ENCODE assay signal across 8 cellular contexts in genomic region chr17:78798695-78799559, GRCh38. TPM values are rescaled to one million over a fixed set of nuclear protein-coding genes. Genes with fewer than 3 reads are reported as not detected.
DNase-seq lines count a peak whose midpoint lies in the region; ATAC-seq and TF ChIP-seq lines count a peak whose summit lies in the region.

No MANE protein-coding gene starts in this region.

- WGBS in mammary epithelial cell (ENCODE audit: low coverage, missing lambda C conversion rate): 52% methylated on average over 28 of the region's 33 CpGs

- intact Hi-C loops in mammary epithelial cell (cut with micrococcal nuclease): loop anchor here (1.0 to 2.0 kb wide), 2 partner anchors 62 to 302 kb away; no protein-coding TSS in a partner anchor

- H3K27ac ChIP-seq in mammary epithelial cell (ENCODE audit: insufficient read depth, low read depth, low read length): no peak overlapping the region

- in situ Hi-C loops in mammary epithelial cell (cut with MboI; ENCODE audit: low sequenced_read_pairs in 2 of 2): no loop called here

- H4K20me1 ChIP-seq in mammary epithelial cell (ENCODE audit: insufficient read depth, low read length): no peaks in the 10 kb centered on the region

- H3K27ac Mint-ChIP-seq in mesothelial cell of epicardium: no peak overlapping the region

- H3K4me1 Mint-ChIP-seq in mesothelial cell of epicardium: peaks cover 8% of the 10 kb centered on the region

- DNase-seq in NCI-H345 (lab: John Stamatoyannopoulos, UW) (peak; percentile 31), NCI-H345 treated with DMSO at 0.1 percent for 48 hours (lab: John Stamatoyannopoulos, UW; ENCODE audit: unreplicated experiment) (no peak), NB4 (ENCODE audit: low read depth) (peak; percentile 41), mammary epithelial cell (peak; percentile 37), mesothelial cell of epicardium (ENCODE audit: low spot score in 2 of 2, unreplicated experiment in 2 of 2) (no peak), NCI-H1048 (lab: John Stamatoyannopoulos, UW) (no peak), NCI-H187 treated with DMSO at 0.1 percent for 48 hours (lab: John Stamatoyannopoulos, UW) (no peak)

- H2AFZ ChIP-seq in mammary epithelial cell (ENCODE audit: low read depth, low read length): no peak overlapping the region

- H3K9me3 Mint-ChIP-seq in mesothelial cell of epicardium: no peaks in the 10 kb centered on the region

- no peak overlapping the region for H3K4me3 Mint-ChIP-seq in mesothelial cell of epicardium

- H3K27me3 Mint-ChIP-seq in mesothelial cell of epicardium (ENCODE audit: low read depth): no peaks in the 10 kb centered on the region

- H3K36me3 Mint-ChIP-seq in mesothelial cell of epicardium: peaks cover 48% of the 10 kb centered on the region

- peak overlapping the region; percentile 61 for H3K4me2 ChIP-seq in mammary epithelial cell (ENCODE audit: insufficient read depth, low read depth, low read length)

- no peaks in the 10 kb centered on the region for H3K9me3 ChIP-seq in mammary epithelial cell (replicated peaks; ENCODE audit: insufficient read depth, low read length)

- CTCF ChIA-PET in mammary epithelial cell (lab: Charles Lee; ENCODE audit: low non-redundant PET): no interaction called here

- H3K4me1 ChIP-seq in mammary epithelial cell (ENCODE audit: insufficient read depth, low read length): peaks cover 41% of the 10 kb centered on the region

- no peak for ATAC-seq in HG02798 (IDR thresholded peaks at IDR 0.05; ENCODE audit: poor library complexity, unreplicated experiment)

- peaks cover 22% of the 10 kb centered on the region for H3K36me3 ChIP-seq in mammary epithelial cell (ENCODE audit: insufficient read depth, low read length)

- no peaks in the 10 kb centered on the region for H3K27me3 ChIP-seq in mammary epithelial cell (ENCODE audit: insufficient read depth, low read length)

- no peak overlapping the region for H3K9ac ChIP-seq in mammary epithelial cell (ENCODE audit: insufficient read depth, low read length)

- TF ChIP-seq POLR2A in NB4 (IDR thresholded peaks at IDR 0.05; ENCODE audit: extremely low read depth, insufficient read length): no peak

- peaks cover 8% of the 10 kb centered on the region for H3K79me2 ChIP-seq in mammary epithelial cell (ENCODE audit: insufficient read depth, low read length)

- TF ChIP-seq CTCF in NB4 (IDR thresholded peaks at IDR 0.05; ENCODE audit: low read depth, low read length) (no peak), mammary epithelial cell (conservative IDR thresholded peaks at IDR 0.05 in 1 of 2, IDR thresholded peaks at IDR 0.05 in 1 of 2; ENCODE audit: extremely low read depth in 1 of 2, insufficient read depth in 1 of 2, low read depth in 1 of 2, low read length in 2 of 2) (peak; percentile 12 to 48), mesothelial cell of epicardium (IDR thresholded peaks at IDR 0.05; ENCODE audit: unreplicated experiment) (peak; percentile 30)

- H3K4me3 ChIP-seq in NB4 (ENCODE audit: low read depth, low read length) (no peak overlapping the region), mammary epithelial cell (replicated peaks in 1 of 3; ENCODE audit: insufficient read depth in 1 of 3, low read depth in 2 of 3, low read length in 3 of 3) (no peak overlapping the region)

- no TSS peak for BruUV-seq in mammary epithelial cell (replicated peaks; lab: Mats Ljungman, UMichigan)

- dilution Hi-C loops in mammary epithelial cell (cut with HindIII; ENCODE audit: low sequenced_read_pairs): loop anchor here (5.0 kb wide), 2 partner anchors 38 to 92 kb away; no protein-coding TSS in a partner anchor

RNA-seq across cellular contexts. Expression of gene CYTH1, which starts 16.9 kb away (rescaled TPM):
- total RNA-seq in mammary epithelial cell (10 to 100 TPM; 25.8 to 35.7 TPM), mesothelial cell of epicardium (40.3 to 44.3 TPM (median 42.8 TPM) in 3 replicates)
- polyA plus RNA-seq in mammary epithelial cell: 18.2 TPM
- polyA minus RNA-seq in mammary epithelial cell: 10.1 TPM

RNA-seq across cellular contexts. Expression of gene USP36, which starts 41.7 kb away (rescaled TPM):
- total RNA-seq in mammary epithelial cell (10 to 100 TPM; 35.7 to 80.8 TPM), mesothelial cell of epicardium (62.0 to 63.0 TPM (median 62.5 TPM) in 3 replicates)
- polyA plus RNA-seq in mammary epithelial cell: 23.7 TPM
- polyA minus RNA-seq in mammary epithelial cell: 73.4 TPM

Comparison
In these comparisons a context has a peak if more than half of its experiments do, and no peak if none do; other contexts are left out.
1. DNase-seq: peak in NCI-H345 (single experiment), NB4 (single experiment) and mammary epithelial cell (single experiment); none in NCI-H345 treated with DMSO at 0.1 percent for 48 hours (single experiment), mesothelial cell of epicardium (0 of 2), NCI-H1048 (single experiment) and NCI-H187 treated with DMSO at 0.1 percent for 48 hours (single experiment).